ENCODE assay signal across 8 cellular contexts in genomic region chr5:79236364-79236969, GRCh38. TPM values are rescaled to one million over a fixed set of nuclear protein-coding genes. Genes with fewer than 3 reads are reported as not detected.
A peak's percentile ranks its signal among the peaks of the same experiment; 100 is the strongest.
DNase-seq lines count a peak whose midpoint lies in the region; ATAC-seq and TF ChIP-seq lines count a peak whose summit lies in the region.

No MANE protein-coding gene starts in this region.

- H3K4me3 Mint-ChIP-seq in brain (peak overlapping the region; percentile 88 to 95 (median 91)), immature natural killer cell (peak overlapping the region; percentile 94 to 97 (median 95))

- no peak for DNase-seq in AG09309 (ENCODE audit: low read depth)
- DNase-seq in SK-N-DZ (ENCODE audit: low spot score): peak; percentile 42
- DNase-seq in immature natural killer cell: peak in 1 of 3 donors; percentile 32
- peak in 3 of 4 experiments; percentile 6 to 13 (median 12) for DNase-seq in stimulated activated CD4-positive, alpha-beta T cell treated with anti-CD3 and anti-CD28 coated beads, Interleukin-1b, Interleukin-23, amount 100 ng/mL, for 24 hours (ENCODE audit: low read depth in 4 of 4, low spot score in 1 of 4)
- DNase-seq in epidermal melanocyte (ENCODE audit: insufficient read length, low spot score): no peak

- ATAC-seq in GM18868 (IDR thresholded peaks at IDR 0.05; ENCODE audit: unreplicated experiment) (peak; percentile 15), HG03097 (IDR thresholded peaks at IDR 0.05; ENCODE audit: low FRiP score, unreplicated experiment) (peak; percentile 28)

- TF ChIP-seq CTCF in AG09309 (IDR thresholded peaks at IDR 0.05; ENCODE audit: control insufficient read depth, insufficient read depth, low read depth, low read length, missing control alignments): no peak
- TF ChIP-seq CTCF in brain (conservative IDR thresholded peaks at IDR 0.05): no peak

- peaks cover 29% of the 10 kb centered on the region for H3K27me3 Mint-ChIP-seq in brain
- H3K27me3 Mint-ChIP-seq in immature natural killer cell (ENCODE audit: low read depth in 3 of 3): peaks cover 6 to 11% (median 7%) of the 10 kb centered on the region in 3 donors

- peaks cover 44% of the 10 kb centered on the region for H3K4me1 Mint-ChIP-seq in brain
- peaks cover 38 to 51% of the 10 kb centered on the region in 2 donors for H3K4me1 Mint-ChIP-seq in immature natural killer cell

- H3K9me3 Mint-ChIP-seq in brain (peaks cover 0 to 15% (median 4%) of the 10 kb centered on the region in 5 experiments), immature natural killer cell (no peaks in the 10 kb centered on the region)

- H3K36me3 Mint-ChIP-seq in brain (peaks cover 26% of the 10 kb centered on the region), immature natural killer cell (peaks cover 0 to 7% (median 0%) of the 10 kb centered on the region in 3 donors)

- H3K4me3 ChIP-seq in AG09309 (ENCODE audit: control insufficient read depth, low read depth, low read length): peak overlapping the region; percentile 58

- peak overlapping the region in 2 of 5 experiments; percentile 65 to 80 for H3K27ac Mint-ChIP-seq in brain
- H3K27ac Mint-ChIP-seq in immature natural killer cell: peak overlapping the region; percentile 78 to 96 (median 90)

RNA-seq across cellular contexts. Expression of gene JMY, which starts 0.5 kb away (rescaled TPM):
- polyA plus RNA-seq in SK-N-DZ (2014; cell fraction: cytosol; rRNA removed): 7.1 and 8.2 TPM in 2 replicates
- 11.5 and 12.4 TPM in 2 replicates for polyA plus RNA-seq in SK-N-DZ (2014; cell fraction: nucleus; rRNA removed)
- polyA plus RNA-seq in brain (ENCODE audit: insufficient read depth, low read depth, low replicate concordance) (2.8 TPM), immature natural killer cell (1 to 10 TPM; 2.9 to 6.7 (median 4.3) TPM)

Comparison
In these comparisons a context has a peak if more than half of its experiments do, and no peak if none do; other contexts are left out.
1. DNase-seq: peak in SK-N-DZ (single experiment) and stimulated activated CD4-positive, alpha-beta T cell treated with anti-CD3 and anti-CD28 coated beads, Interleukin-1b, Interleukin-23, amount 100 ng/mL, for 24 hours (3 of 4); none in AG09309 (single experiment) and epidermal melanocyte (single experiment).